ENCODE assay signal across 7 cellular contexts in the genomic region with DNA sequence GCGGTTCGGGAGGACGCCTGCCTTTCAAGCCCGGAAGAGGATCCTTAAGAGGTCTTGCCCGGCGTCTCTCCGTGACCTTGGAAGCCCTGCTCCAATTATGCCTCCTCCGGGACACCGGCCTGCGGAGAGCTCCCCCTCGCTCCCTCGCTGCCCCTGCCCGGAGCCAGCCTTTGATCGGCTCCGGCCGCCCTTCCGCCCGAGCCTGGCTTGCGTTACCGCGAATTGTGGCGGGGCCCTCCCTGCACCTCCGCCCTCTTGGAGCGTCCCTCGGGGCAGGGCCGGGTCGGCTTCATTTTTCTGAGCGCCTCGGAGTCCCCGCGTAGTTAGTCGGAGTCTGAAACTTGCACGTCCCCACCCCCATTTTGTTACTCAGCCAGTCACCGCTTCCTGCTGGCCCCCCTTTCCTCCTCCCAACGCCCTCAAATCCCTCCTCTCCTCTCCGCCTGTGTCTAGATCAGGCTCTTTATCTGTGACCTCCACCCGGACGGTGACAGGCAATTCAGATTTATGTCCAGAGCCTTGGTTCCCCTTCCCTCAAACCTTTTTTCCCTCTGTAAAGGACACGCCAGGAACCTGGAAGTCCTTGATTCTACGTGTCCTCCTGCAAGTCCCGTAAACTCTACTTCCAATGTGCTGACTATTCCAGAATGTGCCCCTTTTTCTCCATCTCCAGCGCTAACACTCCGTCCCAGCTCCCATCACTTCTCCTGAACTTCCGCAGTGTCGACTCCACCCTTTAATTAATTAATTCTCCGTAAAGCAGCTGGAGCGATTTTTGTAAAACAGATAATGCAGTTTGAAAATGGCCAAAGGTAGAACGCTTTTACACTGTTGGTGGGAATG. TPM values are rescaled to one million over a fixed set of nuclear protein-coding genes. Genes with fewer than 3 reads are reported as not detected.
DNase-seq lines count a peak whose midpoint lies in the region; ATAC-seq and TF ChIP-seq lines count a peak whose summit lies in the region.

No MANE protein-coding gene starts in this region.

- no peaks in the 10 kb centered on the region for H3K27me3 ChIP-seq in WERI-Rb-1 (ENCODE audit: insufficient read depth, low read depth, severe bottlenecking)

- H3K4me3 ChIP-seq in WERI-Rb-1 (ENCODE audit: low read depth, low read length): peak overlapping the region; percentile 94

- peak; percentile 32 for ATAC-seq in HG02610 (IDR thresholded peaks at IDR 0.05; ENCODE audit: unreplicated experiment)
- peak; percentile 49 for ATAC-seq in left colon

- in situ Hi-C loops in GM13976 (cut with MboI; ENCODE audit: low sequenced_read_pairs, unreplicated experiment): no loop called here

- intact Hi-C loops in left colon (cut with DNase I, micrococcal nuclease): no loop called here

- TF ChIP-seq CTCF in GM13976 (IDR thresholded peaks at IDR 0.05; ENCODE audit: borderline replicate concordance, control extremely low read depth, extremely low read depth, insufficient read depth, missing control alignments) (no peak), WERI-Rb-1 (IDR thresholded peaks at IDR 0.05; ENCODE audit: low read depth, low read length) (no peak)

- H3K9me3 ChIP-seq in WERI-Rb-1 (ENCODE audit: severe bottlenecking): no peaks in the 10 kb centered on the region

- DNase-seq in GM13976 (ENCODE audit: low spot score): peak; percentile 77
- peak; percentile 71 for DNase-seq in NCI-H146 treated with DMSO at 0.1 percent for 48 hours (lab: John Stamatoyannopoulos, UW; ENCODE audit: unreplicated experiment)
- DNase-seq in WERI-Rb-1: peak; percentile 89
- DNase-seq in caudate nucleus (lab: John Stamatoyannopoulos, UW): peak in 38 of 61 donors; percentile 15 to 88 (median 58)
- DNase-seq in left colon: peak; percentile 81
- DNase-seq in stimulated activated CD4-positive, alpha-beta T cell treated with anti-CD3 and anti-CD28 coated beads, Interleukin-1b, Interleukin-23, amount 100 ng/mL, for 4 hours (ENCODE audit: low read depth in 2 of 2): peak; percentile 64 to 66

- peak overlapping the region; percentile 96 for H3K27ac ChIP-seq in WERI-Rb-1
- peak overlapping the region; percentile 98 for H3K27ac ChIP-seq in caudate nucleus (ENCODE audit: low read depth, low read length)

- H3K36me3 ChIP-seq in WERI-Rb-1: peaks cover 6% of the 10 kb centered on the region; the same call in 1 of the 2 replicates

RNA-seq across cellular contexts. Expression of a gene that starts 0.6 kb away (rescaled TPM):
- 10 to 100 TPM; 39.6 to 41.4 TPM for total RNA-seq in left colon

RNA-seq across cellular contexts. Expression of a gene that starts 6.2 kb away (rescaled TPM):
- 1 to 10 TPM in 1 of 2 donors, under 1 TPM in 1; 0.64 to 1.2 TPM for total RNA-seq in left colon

RNA-seq across cellular contexts. Expression of a gene that starts 25.1 kb away (rescaled TPM):
- 10 to 100 TPM; 42.9 to 52.0 TPM for total RNA-seq in left colon

RNA-seq across cellular contexts. Expression of a gene that starts 47.3 kb away (rescaled TPM):
- total RNA-seq in left colon: 1 to 10 TPM in 1 of 2 donors, under 1 TPM in 1; 0.47 to 1.3 TPM

RNA-seq across cellular contexts. Expression of a gene that starts 49.0 kb away (rescaled TPM):
- total RNA-seq in left colon: 10 to 100 TPM; 31.1 to 32.0 TPM

Comparison
In these comparisons a context has a peak if more than half of its experiments do, and no peak if none do; other contexts are left out.
1. Peak in every context shown above with its lines: DNase-seq, ATAC-seq, H3K4me3 ChIP-seq and H3K27ac ChIP-seq.